In genomic region chr1:84913025-84913892, GRCh38 we compare ENCODE assay signal across 13 cellular contexts. TPM values are rescaled to one million over a fixed set of nuclear protein-coding genes. Genes with fewer than 3 reads are reported as not detected.
A peak's percentile ranks its signal among the peaks of the same experiment; 100 is the strongest.
DNase-seq lines count a peak whose midpoint lies in the region; ATAC-seq, FAIRE-seq and TF ChIP-seq lines count a peak whose summit lies in the region.
"Had no signal": no experiment of that assay in that cellular context is flagged by ENCODE, and none has a peak within 500 bp of the region (broad histone marks: within the 10 kb centered on the region; RNA-seq: fewer than 3 reads in every experiment).

No MANE protein-coding gene starts in this region.

- ATAC-seq in GM18909 (IDR thresholded peaks at IDR 0.05; ENCODE audit: poor library complexity, unreplicated experiment) = no peak

- H3K27ac ChIP-seq in dorsolateral prefrontal cortex = no peak overlapping the region
- H3K27ac ChIP-seq: tibial artery had no signal

- FAIRE-seq in D721Med (lab: Jason Lieb, UNC) = peak; percentile 48

- H3K4me3 ChIP-seq in LNCaP clone FGC (ENCODE audit: low read depth, low read length) (no peak overlapping the region), dorsolateral prefrontal cortex (no peak overlapping the region)
- H3K4me3 ChIP-seq: tibial artery had no signal

- intact Hi-C loops in dorsolateral prefrontal cortex (cut with DNase I) = no loop called here

- peaks cover 0 to 5% (median 0%) of the 10 kb centered on the region in 45 donors for H3K27me3 ChIP-seq in dorsolateral prefrontal cortex

- TF ChIP-seq CTCF in D721Med (IDR thresholded peaks at IDR 0.05; ENCODE audit: insufficient read depth, missing control alignments) (no peak), LNCaP clone FGC (IDR thresholded peaks at IDR 0.05; ENCODE audit: control insufficient read depth, extremely low read depth, insufficient read depth) (no peak), dorsolateral prefrontal cortex (IDR thresholded peaks at IDR 0.05 in 54 of 56, conservative IDR thresholded peaks at IDR 0.05 in 2 of 56; ENCODE audit: low read depth in 1 of 56, partially characterized antibody in 56 of 56) (no peak)

- DNase-seq in D721Med (ENCODE audit: insufficient read length, low spot score) (no peak), LNCaP clone FGC (ENCODE audit: low read depth) (peak; percentile 54), astrocyte of the hippocampus (ENCODE audit: low read depth, low spot score) (peak; percentile 33), left kidney (ENCODE audit: low read depth, low spot score) (peak; percentile 73), dorsolateral prefrontal cortex (no peak), NCI-H1436 (lab: John Stamatoyannopoulos, UW) (no peak), midbrain (lab: John Stamatoyannopoulos, UW) (no peak)
- DNase-seq: activated CD4-positive, alpha-beta T cell treated with anti-CD3 and anti-CD28 coated beads for 1 hour; cerebellar nuclear complex; NCI-H1694; tibial artery had no signal

RNA-seq across cellular contexts. Expression of gene LPAR3, which starts 20.3 kb away (rescaled TPM):
- 10 to 100 TPM in 1 of 120 experiments, 1 to 10 TPM in 114, under 1 TPM in 5; 0.43 to 13.7 (median 3.6) TPM for total RNA-seq in dorsolateral prefrontal cortex
- total RNA-seq: activated T-helper 2 cell treated with anti-CD3 and anti-CD28 coated beads, Interferon-gamma antibody, Interleukin-2, Interleukin-4, amounts not matched to agents 10 μg/mL and 5 μg/mL and 100 μg/mL, durations not matched to agents 14 hours and 24 hours and 36 hours had no signal

Comparison
In these comparisons a context has a peak if more than half of its experiments do, and no peak if none do; other contexts are left out.
1. DNase-seq: peak in LNCaP clone FGC (single experiment), astrocyte of the hippocampus (single experiment) and left kidney (single experiment); none in D721Med (single experiment), dorsolateral prefrontal cortex (0 of 10), NCI-H1436 (single experiment) and midbrain (single experiment).